In the genomic region with DNA sequence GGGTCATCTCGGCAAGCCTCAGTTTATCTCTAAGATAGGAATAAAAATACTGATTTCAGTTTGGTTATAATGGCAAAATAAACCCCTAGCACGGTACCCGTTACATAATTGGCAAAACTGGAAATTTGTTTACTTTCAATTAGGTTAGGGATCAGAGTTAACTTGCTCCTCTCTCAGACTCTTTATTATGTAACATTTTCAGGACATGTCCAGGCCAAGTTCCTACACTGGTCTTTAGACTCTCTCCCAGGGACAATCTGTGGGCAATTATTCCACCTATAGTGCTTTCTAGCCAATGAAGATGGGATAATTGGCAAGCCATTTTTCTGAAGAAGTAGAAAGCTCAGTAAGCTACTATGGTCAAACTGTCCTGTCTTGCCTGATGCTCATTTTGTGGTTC, we compare ENCODE assay signal across 28 cellular contexts.
"Had no signal": no experiment of that assay in that cellular context is flagged by ENCODE, and none has a peak within 500 bp of the region (broad histone marks: within the 10 kb centered on the region; RNA-seq: fewer than 3 reads in every experiment).

No MANE protein-coding gene starts in this region.

- H3K36me3 Mint-ChIP-seq: immature natural killer cell; naive thymus-derived CD8-positive, alpha-beta T cell; stimulated activated memory B cell treated with anti-CD40 and anti-IgM and Interleukin-4, amounts not matched to agents 10 μg/mL and 1 μg/mL and 100 μg/mL, for 72 hours; type B pancreatic cell had no signal

- H3K4me1 ChIP-seq: esophagus muscularis mucosa, heart right ventricle, left lung, psoas muscle, spleen, testis, tibial artery had no signal

- H3K9me3 Mint-ChIP-seq: immature natural killer cell; naive thymus-derived CD8-positive, alpha-beta T cell; nephron progenitor cell; stimulated activated memory B cell treated with anti-CD40 and anti-IgM and Interleukin-4, amounts not matched to agents 10 μg/mL and 1 μg/mL and 100 μg/mL, for 72 hours; type B pancreatic cell had no signal

- H3K4me3 Mint-ChIP-seq: immature natural killer cell; naive thymus-derived CD8-positive, alpha-beta T cell; nephron progenitor cell; stimulated activated memory B cell treated with anti-CD40 and anti-IgM and Interleukin-4, amounts not matched to agents 10 μg/mL and 1 μg/mL and 100 μg/mL, for 72 hours; type B pancreatic cell had no signal

- ATAC-seq: heart right ventricle; left lung; naive thymus-derived CD8-positive, alpha-beta T cell; psoas muscle; right cardiac atrium; stimulated activated memory B cell treated with anti-CD40 and anti-IgM and Interleukin-4, amounts not matched to agents 10 μg/mL and 1 μg/mL and 100 μg/mL, for 72 hours; stimulated activated naive CD8-positive, alpha-beta T cell treated with anti-CD3 and anti-CD28 coated beads, Interleukin-15, Interleukin-2, amounts not matched to agents 100 U/mL and 50 U/mL, for 24 hours had no signal

- H3K9me3 ChIP-seq: esophagus muscularis mucosa, heart right ventricle, left lung, neutrophil, psoas muscle, spleen, testis, tibial artery had no signal

- H3K4me1 Mint-ChIP-seq: immature natural killer cell; naive thymus-derived CD8-positive, alpha-beta T cell; nephron progenitor cell; stimulated activated memory B cell treated with anti-CD40 and anti-IgM and Interleukin-4, amounts not matched to agents 10 μg/mL and 1 μg/mL and 100 μg/mL, for 72 hours had no signal

- H3K36me3 ChIP-seq: esophagus muscularis mucosa, heart right ventricle, left lung, neutrophil, spleen, tibial artery had no signal

- H3K27me3 ChIP-seq: esophagus muscularis mucosa, heart right ventricle, left lung, neutrophil, spleen, testis, tibial artery had no signal

- DNase-seq: caudate nucleus; dorsolateral prefrontal cortex; effector CD4-positive, alpha-beta T cell; foreskin melanocyte; glutamatergic neuron; heart right ventricle; hypothalamus; immature natural killer cell; kidney; left lung; mesendoderm; midbrain; naive thymus-derived CD8-positive, alpha-beta T cell; nephron progenitor cell; psoas muscle; right cardiac atrium; spleen; stimulated activated CD4-positive, alpha-beta T cell treated with anti-CD3 and anti-CD28 coated beads, Interleukin-4, amount 100 ng/mL, for 4 hours; stimulated activated naive CD8-positive, alpha-beta T cell treated with anti-CD3 and anti-CD28 coated beads, Interleukin-15, Interleukin-2, amounts not matched to agents 100 U/mL and 50 U/mL, for 24 hours; substantia nigra; testis; tibial artery had no signal

- H3K27me3 Mint-ChIP-seq: naive thymus-derived CD8-positive, alpha-beta T cell; type B pancreatic cell had no signal

- H3K27ac ChIP-seq: dorsolateral prefrontal cortex, esophagus muscularis mucosa, heart right ventricle, left lung, neutrophil, psoas muscle, skin epidermis, spleen, testis, tibial artery had no signal

- H3K27ac Mint-ChIP-seq: immature natural killer cell; naive thymus-derived CD8-positive, alpha-beta T cell; nephron progenitor cell; stimulated activated memory B cell treated with anti-CD40 and anti-IgM and Interleukin-4, amounts not matched to agents 10 μg/mL and 1 μg/mL and 100 μg/mL, for 72 hours; type B pancreatic cell had no signal

- H3K4me3 ChIP-seq: dorsolateral prefrontal cortex, esophagus muscularis mucosa, heart right ventricle, left lung, psoas muscle, skin epidermis, spleen, testis, tibial artery had no signal

- FAIRE-seq: colon, kidney had no signal
